21 cellular contexts compared by ENCODE assay signal in genomic region chr9:105661011-105661410, GRCh38. TPM values are rescaled to one million over a fixed set of nuclear protein-coding genes. Genes with fewer than 3 reads are reported as not detected.
"Had no signal": no experiment of that assay in that cellular context is flagged by ENCODE, and none has a peak within 500 bp of the region (broad histone marks: within the 10 kb centered on the region; RNA-seq: fewer than 3 reads in every experiment).

No MANE protein-coding gene starts in this region.

- H3K27ac Mint-ChIP-seq: activated T-cell treated with anti-CD3 and anti-CD28 coated beads, Interleukin-2, amount 50 U/mL, for 72 hours; immature natural killer cell; nephron had no signal

- H3K4me3 ChIP-seq: colonic mucosa, gastroesophageal sphincter, heart right ventricle, left ventricle myocardium inferior, tibial nerve had no signal

- H3K36me3 ChIP-seq: colonic mucosa, gastroesophageal sphincter, heart right ventricle, left ventricle myocardium inferior, tibial nerve had no signal

- H3K9me3 ChIP-seq: colonic mucosa, gastroesophageal sphincter, heart right ventricle, left ventricle myocardium inferior, tibial nerve had no signal

- H3K4me1 ChIP-seq: colonic mucosa had no signal

- DNase-seq: activated CD4-positive, alpha-beta T cell treated with anti-CD3 and anti-CD28 coated beads, Interleukin-2, amount 50 U/mL, for 4 hours; activated effector memory CD4-positive, alpha-beta T cell treated with anti-CD3 and anti-CD28 coated beads, Interleukin-2, amount 50 U/mL, for 16 hours; activated naive CD4-positive, alpha-beta T cell treated with anti-CD3 and anti-CD28 coated beads, Interleukin-2, amount 50 U/mL, for 16 hours; activated T-cell treated with anti-CD3 and anti-CD28 coated beads, Interleukin-2, amount 50 U/mL, for 72 hours; aorta; colonic mucosa; heart right ventricle; immature natural killer cell; kidney glomerular epithelial cell; left ventricle myocardium inferior; mesenchymal stem cell; occipital lobe; stimulated activated naive CD4-positive, alpha-beta T cell treated with Interleukin-2 at 50 U/mL for 16 hours; WERI-Rb-1 had no signal

- H3K4me3 Mint-ChIP-seq: activated T-cell treated with anti-CD3 and anti-CD28 coated beads, Interleukin-2, amount 50 U/mL, for 72 hours; central memory CD8-positive, alpha-beta T cell; immature natural killer cell; nephron had no signal

- H3K27ac ChIP-seq: colonic mucosa, gastroesophageal sphincter, heart right ventricle, left ventricle myocardium inferior, tibial nerve, WERI-Rb-1 had no signal

- H3K9me3 Mint-ChIP-seq: activated T-cell treated with anti-CD3 and anti-CD28 coated beads, Interleukin-2, amount 50 U/mL, for 72 hours; central memory CD8-positive, alpha-beta T cell; nephron had no signal

- ATAC-seq: activated T-cell treated with anti-CD3 and anti-CD28 coated beads, Interleukin-2, amount 50 U/mL, for 72 hours; gastroesophageal sphincter; heart right ventricle had no signal

RNA-seq across cellular contexts. Expression of gene TAL2, which starts 1.2 kb away (rescaled TPM):
- total RNA-seq: activated T-cell treated with anti-CD3 and anti-CD28 coated beads, Interleukin-2, amount 50 U/mL, for 72 hours; aorta; colonic mucosa; epithelial cell of proximal tubule; gastroesophageal sphincter; heart right ventricle; left ventricle myocardium inferior; posterior vena cava; T-helper 2 cell treated with Interferon-gamma antibody and Interleukin-4, amounts not matched to agents 100 ng/mL and 5 ng/mL, for 36 hours had no signal
- polyA plus RNA-seq: aorta, immature natural killer cell had no signal
